1 cellular context compared by ENCODE assay signal in the genomic region with DNA sequence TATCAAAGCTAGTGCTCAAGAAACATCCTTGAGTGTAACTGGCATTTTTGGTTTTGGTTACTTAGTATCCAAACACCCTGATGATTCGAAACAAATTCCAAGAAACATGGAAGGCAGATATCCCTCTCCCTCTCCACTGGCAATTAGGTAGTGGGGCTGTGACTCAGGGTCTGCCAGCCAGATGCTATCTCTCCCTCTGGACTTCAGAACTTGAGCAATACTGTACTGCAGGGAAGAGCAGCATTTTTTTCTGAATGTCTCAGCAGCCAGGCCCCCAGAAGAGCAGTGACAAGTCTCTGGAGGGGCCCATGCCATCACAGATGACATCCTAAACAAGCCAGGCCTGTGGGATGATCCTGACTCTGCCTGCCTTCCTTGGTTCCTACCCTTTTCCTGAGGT.
TF ChIP-seq lines count a peak whose summit lies in the region.

No MANE protein-coding gene starts in this region.

TF ChIP-seq in K562, 482 proteins besides CTCF, POLR2A, EP300 and RAD21:
- TF ChIP-seq JUND (IDR thresholded peaks at IDR 0.05; ENCODE audit: borderline replicate concordance, low read depth, low read length), result 0 out of 2 replicates have a peak, but pooled peaks have one; percentile 20
- TF ChIP-seq JUND (tag; IDR thresholded peaks at IDR 0.05; ENCODE audit: borderline replicate concordance, low read depth, low read length), result no peak; the same call in 2 of the 3 replicates
- TF ChIP-seq, protein P1, sequence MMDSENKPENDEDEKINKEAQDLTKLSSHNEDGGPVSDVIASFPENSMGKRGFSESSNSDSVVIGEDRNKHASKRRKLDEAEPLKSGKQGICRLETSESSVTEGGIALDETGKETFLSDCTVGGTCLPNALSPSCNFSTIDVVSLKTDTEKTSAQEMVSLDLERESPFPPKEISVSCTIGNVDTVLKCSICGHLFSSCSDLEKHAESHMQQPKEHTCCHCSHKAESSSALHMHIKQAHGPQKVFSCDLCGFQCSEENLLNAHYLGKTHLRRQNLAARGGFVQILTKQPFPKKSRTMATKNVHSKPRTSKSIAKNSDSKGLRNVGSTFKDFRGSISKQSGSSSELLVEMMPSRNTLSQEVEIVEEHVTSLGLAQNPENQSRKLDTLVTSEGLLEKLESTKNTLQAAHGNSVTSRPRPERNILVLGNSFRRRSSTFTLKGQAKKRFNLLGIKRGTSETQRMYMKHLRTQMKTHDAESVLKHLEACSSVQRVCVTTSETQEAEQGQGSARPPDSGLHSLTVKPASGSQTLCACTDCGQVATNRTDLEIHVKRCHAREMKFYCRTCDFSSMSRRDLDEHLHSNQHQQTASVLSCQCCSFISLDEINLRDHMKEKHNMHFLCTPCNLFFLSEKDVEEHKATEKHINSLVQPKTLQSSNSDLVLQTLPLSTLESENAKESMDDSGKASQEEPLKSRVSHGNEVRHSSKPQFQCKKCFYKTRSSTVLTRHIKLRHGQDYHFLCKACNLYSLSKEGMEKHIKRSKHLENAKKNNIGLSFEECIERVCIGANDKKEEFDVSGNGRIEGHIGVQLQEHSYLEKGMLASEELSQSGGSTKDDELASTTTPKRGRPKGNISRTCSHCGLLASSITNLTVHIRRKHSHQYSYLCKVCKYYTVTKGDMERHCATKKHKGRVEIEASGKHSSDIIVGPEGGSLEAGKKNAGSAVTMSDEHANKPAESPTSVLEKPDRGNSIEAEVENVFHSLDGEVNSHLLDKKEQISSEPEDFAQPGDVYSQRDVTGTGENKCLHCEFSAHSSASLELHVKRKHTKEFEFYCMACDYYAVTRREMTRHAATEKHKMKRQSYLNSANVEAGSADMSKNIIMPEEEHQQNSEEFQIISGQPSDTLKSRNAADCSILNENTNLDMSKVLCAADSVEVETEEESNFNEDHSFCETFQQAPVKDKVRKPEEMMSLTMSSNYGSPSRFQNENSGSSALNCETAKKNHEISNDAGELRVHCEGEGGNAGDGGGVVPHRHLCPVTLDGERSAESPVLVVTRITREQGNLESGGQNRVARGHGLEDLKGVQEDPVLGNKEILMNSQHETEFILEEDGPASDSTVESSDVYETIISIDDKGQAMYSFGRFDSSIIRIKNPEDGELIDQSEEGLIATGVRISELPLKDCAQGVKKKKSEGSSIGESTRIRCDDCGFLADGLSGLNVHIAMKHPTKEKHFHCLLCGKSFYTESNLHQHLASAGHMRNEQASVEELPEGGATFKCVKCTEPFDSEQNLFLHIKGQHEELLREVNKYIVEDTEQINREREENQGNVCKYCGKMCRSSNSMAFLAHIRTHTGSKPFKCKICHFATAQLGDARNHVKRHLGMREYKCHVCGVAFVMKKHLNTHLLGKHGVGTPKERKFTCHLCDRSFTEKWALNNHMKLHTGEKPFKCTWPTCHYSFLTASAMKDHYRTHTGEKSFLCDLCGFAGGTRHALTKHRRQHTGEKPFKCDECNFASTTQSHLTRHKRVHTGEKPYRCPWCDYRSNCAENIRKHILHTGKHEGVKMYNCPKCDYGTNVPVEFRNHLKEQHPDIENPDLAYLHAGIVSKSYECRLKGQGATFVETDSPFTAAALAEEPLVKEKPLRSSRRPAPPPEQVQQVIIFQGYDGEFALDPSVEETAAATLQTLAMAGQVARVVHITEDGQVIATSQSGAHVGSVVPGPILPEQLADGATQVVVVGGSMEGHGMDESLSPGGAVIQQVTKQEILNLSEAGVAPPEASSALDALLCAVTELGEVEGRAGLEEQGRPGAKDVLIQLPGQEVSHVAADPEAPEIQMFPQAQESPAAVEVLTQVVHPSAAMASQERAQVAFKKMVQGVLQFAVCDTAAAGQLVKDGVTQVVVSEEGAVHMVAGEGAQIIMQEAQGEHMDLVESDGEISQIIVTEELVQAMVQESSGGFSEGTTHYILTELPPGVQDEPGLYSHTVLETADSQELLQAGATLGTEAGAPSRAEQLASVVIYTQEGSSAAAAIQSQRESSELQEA (IDR thresholded peaks at IDR 0.05; ENCODE audit: low read depth), result no peak
- peak; percentile 44; the same call in 1 of the 2 replicates for TF ChIP-seq FOSL1 (tag; conservative IDR thresholded peaks at IDR 0.05)
- TF ChIP-seq CEBPG (CRISPR knock-in tag; IDR thresholded peaks at IDR 0.05), result no peak
- TF ChIP-seq CEBPG (tag; conservative IDR thresholded peaks at IDR 0.05 in 1 of 2, IDR thresholded peaks at IDR 0.05 in 1 of 2), result 0 out of 4 replicates have a peak, but pooled peaks of 1 of the 2 experiments have one; percentile 24
